8 cellular contexts compared by ENCODE assay signal in the genomic region with DNA sequence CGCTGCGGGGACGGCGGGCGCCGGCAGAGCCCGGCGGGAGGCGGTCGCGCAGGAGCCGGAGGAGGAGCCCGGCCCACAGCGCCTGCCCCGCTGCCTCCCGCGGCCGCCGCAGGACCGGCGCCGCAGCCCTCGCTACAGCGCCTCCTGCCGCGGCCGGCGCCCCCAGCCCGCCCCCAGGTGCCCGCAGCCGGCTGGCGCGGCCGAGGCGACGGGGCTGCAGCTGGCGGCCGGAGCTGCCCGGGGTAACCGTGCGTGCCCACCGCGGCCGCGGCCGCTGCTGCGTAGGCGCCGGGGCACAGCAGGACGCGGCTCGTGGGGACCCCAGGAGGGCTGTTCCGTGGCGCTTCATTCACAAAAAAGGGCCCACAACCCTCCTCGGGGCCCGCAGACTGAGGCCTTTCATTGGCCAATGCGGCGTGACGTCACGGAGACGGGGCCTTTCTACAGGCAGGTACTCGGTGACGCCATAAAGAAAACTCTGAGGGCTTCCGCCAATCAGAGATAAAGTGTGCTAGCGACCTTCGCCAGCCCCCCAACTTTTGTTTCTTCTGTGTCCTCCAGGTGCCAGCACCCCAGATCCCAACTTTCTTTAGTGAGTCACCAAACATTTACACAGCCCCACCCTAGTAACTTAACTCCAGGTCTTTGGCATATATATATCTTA. TPM values are rescaled to one million over a fixed set of nuclear protein-coding genes. Genes with fewer than 3 reads are reported as not detected.
DNase-seq lines count a peak whose midpoint lies in the region; ATAC-seq and TF ChIP-seq lines count a peak whose summit lies in the region.

Gene CDC14B, minus strand, starts transcription at position 353 of the 664 bp plus-strand sequence. CDS start 465 bp downstream, outside the sequence.

- POLR2A ChIA-PET in Caco-2 (lab: Charles Lee), result interaction anchor here (0.6 to 1.0 kb wide), 3 partner anchors 28 to 53 kb away, joined by 3 to 10 read pairs (median 4); no protein-coding TSS in a partner anchor
- POLR2A ChIA-PET in activated CD4-positive, alpha-beta memory T cell treated with anti-CD3 and anti-CD28 coated beads, Interleukin-2, amount 10 ng/mL, durations not matched to agents 7 days and 5 days (lab: Charles Lee), result interaction anchor here (1.6 kb wide), 1 partner anchor 53 kb away, joined by 4 read pairs; no protein-coding TSS in a partner anchor

- intact Hi-C loops in Caco-2 (cut with micrococcal nuclease; ENCODE audit: unreplicated experiment), result loop anchor here (1.0 kb wide), 2 partner anchors 25 to 53 kb away; no protein-coding TSS in a partner anchor
- intact Hi-C loops in dorsolateral prefrontal cortex (cut with DNase I), result loop anchor here (2.0 to 5.0 kb wide), 5 partner anchors 33 to 169 kb away; partner anchors contain the start of gene HABP4 (in 2 of the 2)
- intact Hi-C loops in left lung (cut with DNase I), result no loop called here

- H3K4me1 Mint-ChIP-seq in Caco-2 (ENCODE audit: low read depth, unreplicated experiment), result peaks cover 29% of the 10 kb centered on the region
- H3K4me1 Mint-ChIP-seq in activated CD4-positive, alpha-beta memory T cell treated with anti-CD3 and anti-CD28 coated beads, Interleukin-2, amount 10 ng/mL, durations not matched to agents 7 days and 5 days, result peaks cover 4% of the 10 kb centered on the region

- no peaks in the 10 kb centered on the region for H3K36me3 ChIP-seq in Caco-2 (ENCODE audit: control insufficient read depth, insufficient read depth, low read length)
- no peaks in the 10 kb centered on the region for H3K36me3 ChIP-seq in left lung

- peak within 1 kb of the TSS; percentile 91 for H3K4me3 ChIP-seq in Caco-2 (ENCODE audit: low read depth, low read length)
- H3K4me3 ChIP-seq in dorsolateral prefrontal cortex, result peak within 1 kb of the TSS; percentile 56 to 93 (median 84)
- peak within 1 kb of the TSS; percentile 52 to 57 for H3K4me3 ChIP-seq in left lung

- peak within 1 kb of the TSS; percentile 77 to 99 (median 95) for H3K27ac ChIP-seq in dorsolateral prefrontal cortex
- peak within 1 kb of the TSS; percentile 48 to 60 for H3K27ac ChIP-seq in left lung

- no peaks in the 10 kb centered on the region for H3K27me3 Mint-ChIP-seq in Caco-2 (ENCODE audit: insufficient read depth, unreplicated experiment)
- H3K27me3 Mint-ChIP-seq in activated CD4-positive, alpha-beta memory T cell treated with anti-CD3 and anti-CD28 coated beads, Interleukin-2, amount 10 ng/mL, durations not matched to agents 7 days and 5 days, result peaks cover 42% of the 10 kb centered on the region

- peak; percentile 94 to 98 for DNase-seq in Caco-2
- DNase-seq in NCI-H460 (ENCODE audit: extremely low read depth, low read depth), result peak; percentile 91
- peak; percentile 75 for DNase-seq in activated CD4-positive, alpha-beta memory T cell treated with anti-CD3 and anti-CD28 coated beads, Interleukin-2, amount 10 ng/mL, durations not matched to agents 7 days and 5 days
- peak; percentile 56 to 96 (median 93) for DNase-seq in dorsolateral prefrontal cortex
- peak; percentile 87 to 93 for DNase-seq in left lung
- DNase-seq in stimulated activated CD4-positive, alpha-beta T cell treated with anti-CD3 and anti-CD28 coated beads, Interleukin-1b, Interleukin-23, amount 100 ng/mL, for 4 hours (ENCODE audit: low read depth in 2 of 2), result peak; percentile 51 to 70

- ATAC-seq in HG02884 (IDR thresholded peaks at IDR 0.05; ENCODE audit: unreplicated experiment) (peak; percentile 65), left lung (peak; percentile 87), GM21447 (IDR thresholded peaks at IDR 0.05; ENCODE audit: unreplicated experiment) (no peak)

- BruUV-seq in Caco-2 (replicated peaks; lab: Mats Ljungman, UMichigan), result no TSS peak

- H3K4me1 ChIP-seq in Caco-2 (peaks cover 18% of the 10 kb centered on the region), left lung (peaks cover 0 to 9% of the 10 kb centered on the region in 2 donors)

- TF ChIP-seq CTCF in Caco-2 (IDR thresholded peaks at IDR 0.05; ENCODE audit: insufficient read depth in 1 of 2, low read depth in 1 of 2, low read length in 1 of 2, severe bottlenecking in 1 of 2, unreplicated experiment in 1 of 2) (peak in 1 of 2 experiments; percentile 5), dorsolateral prefrontal cortex (IDR thresholded peaks at IDR 0.05 in 54 of 56, conservative IDR thresholded peaks at IDR 0.05 in 2 of 56; ENCODE audit: low read depth in 1 of 56, partially characterized antibody in 56 of 56) (peak in 18 of 56 donors; percentile 0 to 47 (median 16)), left lung (IDR thresholded peaks at IDR 0.05) (no peak)

- H3K9me3 Mint-ChIP-seq in Caco-2 (ENCODE audit: unreplicated experiment), result no peaks in the 10 kb centered on the region
- no peaks in the 10 kb centered on the region for H3K9me3 Mint-ChIP-seq in activated CD4-positive, alpha-beta memory T cell treated with anti-CD3 and anti-CD28 coated beads, Interleukin-2, amount 10 ng/mL, durations not matched to agents 7 days and 5 days

- H3K9me3 ChIP-seq in Caco-2 (no peaks in the 10 kb centered on the region), left lung (no peaks in the 10 kb centered on the region)

- peak within 1 kb of the TSS; percentile 82 for H3K27ac Mint-ChIP-seq in Caco-2 (ENCODE audit: unreplicated experiment)
- no peak within 1 kb of the TSS for H3K27ac Mint-ChIP-seq in activated CD4-positive, alpha-beta memory T cell treated with anti-CD3 and anti-CD28 coated beads, Interleukin-2, amount 10 ng/mL, durations not matched to agents 7 days and 5 days

- H3K4me3 Mint-ChIP-seq in Caco-2 (ENCODE audit: unreplicated experiment), result peak within 1 kb of the TSS; percentile 91
- H3K4me3 Mint-ChIP-seq in activated CD4-positive, alpha-beta memory T cell treated with anti-CD3 and anti-CD28 coated beads, Interleukin-2, amount 10 ng/mL, durations not matched to agents 7 days and 5 days, result peak within 1 kb of the TSS; percentile 67

- H3K36me3 Mint-ChIP-seq in Caco-2 (ENCODE audit: insufficient read depth, unreplicated experiment), result peaks cover 20% of the 10 kb centered on the region
- H3K36me3 Mint-ChIP-seq in activated CD4-positive, alpha-beta memory T cell treated with anti-CD3 and anti-CD28 coated beads, Interleukin-2, amount 10 ng/mL, durations not matched to agents 7 days and 5 days (ENCODE audit: low read depth), result no peaks in the 10 kb centered on the region

- CTCF ChIA-PET in Caco-2 (lab: Charles Lee), result interaction anchor here (1.0 kb wide), 1 partner anchor 53 kb away, joined by 3 read pairs; no protein-coding TSS in a partner anchor
- CTCF ChIA-PET in activated CD4-positive, alpha-beta memory T cell treated with anti-CD3 and anti-CD28 coated beads, Interleukin-2, amount 10 ng/mL, durations not matched to agents 7 days and 5 days (lab: Charles Lee), result no interaction called here

- H3K27me3 ChIP-seq in Caco-2 (replicated peaks; ENCODE audit: control insufficient read depth, insufficient read depth, low read length) (no peaks in the 10 kb centered on the region), dorsolateral prefrontal cortex (no peaks in the 10 kb centered on the region), left lung (peaks cover 0 to 69% of the 10 kb centered on the region in 2 donors)

RNA-seq across cellular contexts. Expression of gene CDC14B, which starts in this region (rescaled TPM):
- total RNA-seq in Caco-2 (2022), result 81.4 and 82.3 TPM in 2 replicates
- total RNA-seq in NCI-H460 (2014; rRNA removed; shearing (Covaris generic)), result 16.0 and 17.2 TPM in 2 replicates
- polyA plus RNA-seq in NCI-H460 (2014; cell fraction: nucleus; rRNA removed), result 9.1 and 10.8 TPM in 2 replicates
- 1 to 10 TPM; 3.0 to 3.1 TPM for total RNA-seq in activated CD4-positive, alpha-beta memory T cell treated with anti-CD3 and anti-CD28 coated beads, Interleukin-2, amount 10 ng/mL, durations not matched to agents 7 days and 5 days
- total RNA-seq in dorsolateral prefrontal cortex, result 100 to 1,000 TPM in 3 of 120 experiments, 10 to 100 TPM in 117; 28.9 to 134 (median 53.2) TPM
- total RNA-seq in left lung, result 10 to 100 TPM; 10.5 to 17.1 TPM

Comparison
In these comparisons a context has a peak if more than half of its experiments do, and no peak if none do; other contexts are left out.
1. intact Hi-C loops: an anchor here in Caco-2 (1.0 kb wide) and dorsolateral prefrontal cortex (2.0 to 5.0 kb wide); none called in left lung.